8 cellular contexts compared by ENCODE assay signal in genomic region chr9:37025381-37026084, GRCh38. TPM values are rescaled to one million over a fixed set of nuclear protein-coding genes. Genes with fewer than 3 reads are reported as not detected.
DNase-seq lines count a peak whose midpoint lies in the region; ATAC-seq and TF ChIP-seq lines count a peak whose summit lies in the region.

No MANE protein-coding gene starts in this region.

- H3K4me1 Mint-ChIP-seq in activated CD8-positive, alpha-beta T cell treated with anti-CD3 and anti-CD28 coated beads, Interleukin-2, amount 10 ng/mL, durations not matched to agents 7 days and 5 days (ENCODE audit: low read depth) = peaks cover 36% of the 10 kb centered on the region

- CTCF ChIA-PET in activated CD8-positive, alpha-beta T cell treated with anti-CD3 and anti-CD28 coated beads, Interleukin-2, amount 10 ng/mL, durations not matched to agents 7 days and 5 days (lab: Charles Lee) = interaction anchor here (0.6 kb wide), 1 partner anchor 366 kb away, joined by 3 read pairs; no protein-coding TSS in a partner anchor

- H4K5ac ChIP-seq in mesendoderm (ENCODE audit: low read length) = no peak overlapping the region

- H3K36me3 ChIP-seq in mesendoderm (ENCODE audit: control insufficient read depth, insufficient read depth, low read length) = no peaks in the 10 kb centered on the region

- no peaks in the 10 kb centered on the region for H3K9me3 Mint-ChIP-seq in activated CD8-positive, alpha-beta T cell treated with anti-CD3 and anti-CD28 coated beads, Interleukin-2, amount 10 ng/mL, durations not matched to agents 7 days and 5 days (ENCODE audit: insufficient read depth)

- no peak overlapping the region for H4K8ac ChIP-seq in mesendoderm (ENCODE audit: low read depth, low read length)

- no peak overlapping the region for H2AK5ac ChIP-seq in mesendoderm (ENCODE audit: low read length)

- no peak overlapping the region for H2BK15ac ChIP-seq in mesendoderm (replicated peaks; ENCODE audit: low read depth)

- no peak overlapping the region for H3K56ac ChIP-seq in mesendoderm (ENCODE audit: low read length)

- no peak overlapping the region for H2BK5ac ChIP-seq in mesendoderm (ENCODE audit: low read length)

- H3K36me3 Mint-ChIP-seq in activated CD8-positive, alpha-beta T cell treated with anti-CD3 and anti-CD28 coated beads, Interleukin-2, amount 10 ng/mL, durations not matched to agents 7 days and 5 days (ENCODE audit: low read depth) = no peaks in the 10 kb centered on the region

- in situ Hi-C loops in GM13976 (cut with MboI; ENCODE audit: low sequenced_read_pairs, unreplicated experiment) = loop anchor here (5.0 kb wide), 1 partner anchor 262 kb away; no protein-coding TSS in a partner anchor

- peak overlapping the region; percentile 25 for H3K4me2 ChIP-seq in mesendoderm (ENCODE audit: low read length)

- H3K4me3 ChIP-seq in AG09309 (ENCODE audit: control insufficient read depth, low read depth, low read length) = peak overlapping the region; percentile 27
- no peak overlapping the region for H3K4me3 ChIP-seq in mesendoderm (ENCODE audit: low read length)

- no peak for DNase-seq in AG09309 (ENCODE audit: low read depth)
- DNase-seq in GM13976 (ENCODE audit: low spot score) = peak; percentile 46
- DNase-seq in activated CD8-positive, alpha-beta T cell treated with anti-CD3 and anti-CD28 coated beads, Interleukin-2, amount 10 ng/mL, durations not matched to agents 7 days and 5 days = no peak
- peak; percentile 18 for DNase-seq in mesendoderm
- DNase-seq in stimulated activated naive CD4-positive, alpha-beta T cell (lab: John Stamatoyannopoulos, UW) = no peak
- DNase-seq in hypothalamus (lab: John Stamatoyannopoulos, UW) = no peak
- DNase-seq in AG08395 (ENCODE audit: low spot score) = no peak
- DNase-seq in mucosa of gallbladder (ENCODE audit: low spot score) = no peak

- H2BK120ac ChIP-seq in mesendoderm (ENCODE audit: low read depth, low read length) = no peak overlapping the region

- no peak overlapping the region for H3K27ac ChIP-seq in mesendoderm (ENCODE audit: low read depth, low read length)

- H3K27me3 ChIP-seq in mesendoderm (ENCODE audit: insufficient read depth, low read length, poor library complexity) = peaks cover 75% of the 10 kb centered on the region

- no peak overlapping the region for H3K18ac ChIP-seq in mesendoderm (ENCODE audit: low read length)

- TF ChIP-seq CTCF in AG09309 (IDR thresholded peaks at IDR 0.05; ENCODE audit: control insufficient read depth, insufficient read depth, low read depth, low read length, missing control alignments) (no peak), GM13976 (IDR thresholded peaks at IDR 0.05; ENCODE audit: borderline replicate concordance, control extremely low read depth, extremely low read depth, insufficient read depth, missing control alignments) (no peak)

- POLR2A ChIA-PET in activated CD8-positive, alpha-beta T cell treated with anti-CD3 and anti-CD28 coated beads, Interleukin-2, amount 10 ng/mL, durations not matched to agents 7 days and 5 days (lab: Charles Lee) = interaction anchor here (0.6 to 1.4 kb wide), 2 partner anchors 95 to 311 kb away, joined by 3 to 4 read pairs; partner anchors contain the start of gene ZCCHC7

- H3K4me1 ChIP-seq in mesendoderm (ENCODE audit: control insufficient read depth, low read depth, low read length) = peaks cover 2% of the 10 kb centered on the region

- H3K27me3 Mint-ChIP-seq in activated CD8-positive, alpha-beta T cell treated with anti-CD3 and anti-CD28 coated beads, Interleukin-2, amount 10 ng/mL, durations not matched to agents 7 days and 5 days (ENCODE audit: low read depth) = peaks cover 82% of the 10 kb centered on the region

- H3K9ac ChIP-seq in mesendoderm (ENCODE audit: low read length) = no peak overlapping the region

- no peaks in the 10 kb centered on the region for H3K79me2 ChIP-seq in mesendoderm (ENCODE audit: control insufficient read depth, insufficient read depth, low read length)

- no CpG with 5 or more reads among the region's 34 CpGs for WGBS in mesendoderm (ENCODE audit: extremely low coverage, insufficient coverage, low lambda C conversion rate)

- no peak overlapping the region for H3K23ac ChIP-seq in mesendoderm (ENCODE audit: low read length)

- H3K4ac ChIP-seq in mesendoderm (ENCODE audit: low read depth, low read length) = no peak overlapping the region

- ATAC-seq in activated CD8-positive, alpha-beta T cell treated with anti-CD3 and anti-CD28 coated beads, Interleukin-2, amount 10 ng/mL, durations not matched to agents 7 days and 5 days = no peak

- H3K27ac Mint-ChIP-seq in activated CD8-positive, alpha-beta T cell treated with anti-CD3 and anti-CD28 coated beads, Interleukin-2, amount 10 ng/mL, durations not matched to agents 7 days and 5 days = no peak overlapping the region

- H3K79me1 ChIP-seq in mesendoderm (ENCODE audit: low read length) = no peaks in the 10 kb centered on the region

- peak overlapping the region; percentile 40 for H3K4me3 Mint-ChIP-seq in activated CD8-positive, alpha-beta T cell treated with anti-CD3 and anti-CD28 coated beads, Interleukin-2, amount 10 ng/mL, durations not matched to agents 7 days and 5 days

RNA-seq across cellular contexts. Expression of gene PAX5, which starts 8.5 kb away (rescaled TPM):
- total RNA-seq in activated CD8-positive, alpha-beta T cell treated with anti-CD3 and anti-CD28 coated beads, Interleukin-2, amount 10 ng/mL, durations not matched to agents 7 days and 5 days = under 1 TPM; 0.34 to 0.45 TPM
- polyA plus RNA-seq in mesendoderm (2013, experiment 1 of 2) = 0.06 TPM
- polyA plus RNA-seq in mesendoderm (2013, experiment 2 of 2) = 0.08 TPM
- 0.12 TPM for total RNA-seq in mucosa of gallbladder

Comparison
In these comparisons a context has a peak if more than half of its experiments do, and no peak if none do; other contexts are left out.
1. DNase-seq: peak in GM13976 (single experiment) and mesendoderm (single experiment); none in AG09309 (single experiment), activated CD8-positive, alpha-beta T cell treated with anti-CD3 and anti-CD28 coated beads, Interleukin-2, amount 10 ng/mL, durations not matched to agents 7 days and 5 days (single experiment), stimulated activated naive CD4-positive, alpha-beta T cell (0 of 6), hypothalamus (0 of 51), AG08395 (single experiment) and mucosa of gallbladder (single experiment).